11 cellular contexts compared by ENCODE assay signal in the genomic region with DNA sequence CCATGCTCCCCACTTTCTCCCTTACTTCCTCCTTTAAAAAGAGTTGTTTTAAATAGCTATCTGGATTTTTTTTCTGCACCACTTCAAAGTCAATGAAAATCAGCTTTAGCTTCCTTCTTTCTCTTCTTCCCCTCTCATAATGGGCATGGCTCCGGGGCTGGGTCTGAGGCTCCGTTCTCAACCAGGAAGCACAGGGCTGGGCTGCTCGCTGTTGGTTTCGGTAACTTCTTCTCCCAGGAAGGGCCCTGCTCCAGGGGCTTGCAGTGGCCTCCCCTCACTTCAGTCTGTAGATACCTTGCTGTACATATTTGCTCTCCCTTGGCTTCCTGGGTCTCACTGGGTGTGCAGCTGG. TPM values are rescaled to one million over a fixed set of nuclear protein-coding genes. Genes with fewer than 3 reads are reported as not detected.
DNase-seq lines count a peak whose midpoint lies in the region; ATAC-seq and TF ChIP-seq lines count a peak whose summit lies in the region.
"Had no signal": no experiment of that assay in that cellular context is flagged by ENCODE, and none has a peak within 500 bp of the region (broad histone marks: within the 10 kb centered on the region; RNA-seq: fewer than 3 reads in every experiment).

No MANE protein-coding gene starts in this region.

- H3K27me3 Mint-ChIP-seq in activated CD4-positive, alpha-beta T cell treated with anti-CD3 and anti-CD28 coated beads, Interleukin-2, amount 10 ng/mL, durations not matched to agents 7 days and 5 days: no peaks in the 10 kb centered on the region
- no peaks in the 10 kb centered on the region for H3K27me3 Mint-ChIP-seq in WTC11 (ENCODE audit: low read depth)

- no peaks in the 10 kb centered on the region for H3K27me3 ChIP-seq in colonic mucosa
- peaks cover 0 to 6% (median 0%) of the 10 kb centered on the region in 7 donors for H3K27me3 ChIP-seq in spleen (replicated peaks in 1 of 7)

- no peak for ATAC-seq in WTC11
- ATAC-seq: PC-3 had no signal

- no peaks in the 10 kb centered on the region for H3K36me3 ChIP-seq in colonic mucosa
- peaks cover 0 to 10% (median 0%) of the 10 kb centered on the region in 6 donors for H3K36me3 ChIP-seq in spleen

- H3K27ac ChIP-seq in colonic mucosa (peak overlapping the region; percentile 39), spleen (peak overlapping the region in 2 of 8 donors; percentile 26 to 47)

- POLR2A ChIA-PET in activated CD4-positive, alpha-beta T cell treated with anti-CD3 and anti-CD28 coated beads, Interleukin-2, amount 10 ng/mL, durations not matched to agents 7 days and 5 days (lab: Charles Lee): interaction anchor here (0.6 to 0.9 kb wide), 4 partner anchors 17 to 91 kb away, joined by 3 to 5 read pairs (median 3); no protein-coding TSS in a partner anchor
- POLR2A ChIA-PET in WTC11 (lab: Charles Lee): no interaction called here

- H3K36me3 Mint-ChIP-seq in activated CD4-positive, alpha-beta T cell treated with anti-CD3 and anti-CD28 coated beads, Interleukin-2, amount 10 ng/mL, durations not matched to agents 7 days and 5 days (ENCODE audit: low read depth): peaks cover 15% of the 10 kb centered on the region
- no peaks in the 10 kb centered on the region for H3K36me3 Mint-ChIP-seq in WTC11

- H3K9me3 ChIP-seq in colonic mucosa: no peaks in the 10 kb centered on the region
- no peaks in the 10 kb centered on the region for H3K9me3 ChIP-seq in spleen

- H3K4me3 ChIP-seq in colonic mucosa (no peak overlapping the region), spleen (no peak overlapping the region)

- DNase-seq in activated CD4-positive, alpha-beta T cell treated with anti-CD3 and anti-CD28 coated beads, Interleukin-2, amount 10 ng/mL, durations not matched to agents 7 days and 5 days: peak; percentile 42
- DNase-seq in activated CD4-positive, alpha-beta T cell treated with anti-CD3 and anti-CD28 coated beads for 4 hours: no peak
- DNase-seq in MV-4-11 (lab: John Stamatoyannopoulos, UW) (peak; percentile 69), colonic mucosa (no peak), spleen (peak; percentile 83), WTC11 (ENCODE audit: low spot score) (no peak), activated gamma-delta T cell (lab: John Stamatoyannopoulos, UW) (no peak), retina (no peak)
- DNase-seq: activated B cell treated with CpG ODN at 0.5 μM for 24 hours, NCI-H1930, PC-3 had no signal

- no peaks in the 10 kb centered on the region for H3K9me3 Mint-ChIP-seq in activated CD4-positive, alpha-beta T cell treated with anti-CD3 and anti-CD28 coated beads, Interleukin-2, amount 10 ng/mL, durations not matched to agents 7 days and 5 days
- no peaks in the 10 kb centered on the region for H3K9me3 Mint-ChIP-seq in WTC11
- H3K9me3 Mint-ChIP-seq: activated B cell treated with CpG ODN at 0.5 μM for 24 hours had no signal

- 24 to 55% (median 36%) methylated on average over 4 of the region's 4 CpGs for WGBS in spleen, 5 donors

- peaks cover 46% of the 10 kb centered on the region for H3K4me1 Mint-ChIP-seq in activated CD4-positive, alpha-beta T cell treated with anti-CD3 and anti-CD28 coated beads, Interleukin-2, amount 10 ng/mL, durations not matched to agents 7 days and 5 days
- H3K4me1 Mint-ChIP-seq in WTC11: peaks cover 5% of the 10 kb centered on the region

- H3K4me1 ChIP-seq in colonic mucosa (peaks cover 43% of the 10 kb centered on the region), spleen (peaks cover 0 to 42% (median 14%) of the 10 kb centered on the region in 6 donors)

- H3K27ac Mint-ChIP-seq in activated CD4-positive, alpha-beta T cell treated with anti-CD3 and anti-CD28 coated beads, Interleukin-2, amount 10 ng/mL, durations not matched to agents 7 days and 5 days: peak overlapping the region; percentile 87
- no peak overlapping the region for H3K27ac Mint-ChIP-seq in WTC11
- H3K27ac Mint-ChIP-seq: activated B cell treated with CpG ODN at 0.5 μM for 24 hours had no signal

- no peak for TF ChIP-seq POLR2A in spleen (IDR thresholded peaks at IDR 0.05)

- CTCF ChIA-PET in activated CD4-positive, alpha-beta T cell treated with anti-CD3 and anti-CD28 coated beads, Interleukin-2, amount 10 ng/mL, durations not matched to agents 7 days and 5 days (lab: Charles Lee): interaction anchor here (0.7 to 6.3 kb wide), 12 partner anchors 9 to 103 kb away, joined by 3 to 51 read pairs (median 4); a partner anchor contains a TSS
- CTCF ChIA-PET in WTC11 (lab: Charles Lee): interaction anchor here (1.4 kb wide), 1 partner anchor 167 kb away, joined by 3 read pairs; no protein-coding TSS in a partner anchor

- intact Hi-C loops in colonic mucosa (cut with DNase I) (no loop called here), spleen (cut with DNase I; ENCODE audit: low total_unique reads) (no loop called here)

- no peak for TF ChIP-seq CTCF in colonic mucosa (IDR thresholded peaks at IDR 0.05)
- TF ChIP-seq CTCF in spleen (IDR thresholded peaks at IDR 0.05 in 8 of 11, conservative IDR thresholded peaks at IDR 0.05 in 3 of 11): no peak
- no peak for TF ChIP-seq CTCF in WTC11 (IDR thresholded peaks at IDR 0.05)

- peak overlapping the region in 1 of 2 donors; percentile 43 for H3K9ac ChIP-seq in colonic mucosa (ENCODE audit: low read depth in 2 of 2, low read length in 2 of 2)

- H3K4me3 Mint-ChIP-seq in activated CD4-positive, alpha-beta T cell treated with anti-CD3 and anti-CD28 coated beads, Interleukin-2, amount 10 ng/mL, durations not matched to agents 7 days and 5 days: peak overlapping the region; percentile 20
- no peak overlapping the region for H3K4me3 Mint-ChIP-seq in WTC11
- H3K4me3 Mint-ChIP-seq: activated B cell treated with CpG ODN at 0.5 μM for 24 hours had no signal

TF ChIP-seq in WTC11, 78 proteins besides CTCF, POLR2A, EP300 and RAD21 (continues in another document):
- TF ChIP-seq, protein P1, sequence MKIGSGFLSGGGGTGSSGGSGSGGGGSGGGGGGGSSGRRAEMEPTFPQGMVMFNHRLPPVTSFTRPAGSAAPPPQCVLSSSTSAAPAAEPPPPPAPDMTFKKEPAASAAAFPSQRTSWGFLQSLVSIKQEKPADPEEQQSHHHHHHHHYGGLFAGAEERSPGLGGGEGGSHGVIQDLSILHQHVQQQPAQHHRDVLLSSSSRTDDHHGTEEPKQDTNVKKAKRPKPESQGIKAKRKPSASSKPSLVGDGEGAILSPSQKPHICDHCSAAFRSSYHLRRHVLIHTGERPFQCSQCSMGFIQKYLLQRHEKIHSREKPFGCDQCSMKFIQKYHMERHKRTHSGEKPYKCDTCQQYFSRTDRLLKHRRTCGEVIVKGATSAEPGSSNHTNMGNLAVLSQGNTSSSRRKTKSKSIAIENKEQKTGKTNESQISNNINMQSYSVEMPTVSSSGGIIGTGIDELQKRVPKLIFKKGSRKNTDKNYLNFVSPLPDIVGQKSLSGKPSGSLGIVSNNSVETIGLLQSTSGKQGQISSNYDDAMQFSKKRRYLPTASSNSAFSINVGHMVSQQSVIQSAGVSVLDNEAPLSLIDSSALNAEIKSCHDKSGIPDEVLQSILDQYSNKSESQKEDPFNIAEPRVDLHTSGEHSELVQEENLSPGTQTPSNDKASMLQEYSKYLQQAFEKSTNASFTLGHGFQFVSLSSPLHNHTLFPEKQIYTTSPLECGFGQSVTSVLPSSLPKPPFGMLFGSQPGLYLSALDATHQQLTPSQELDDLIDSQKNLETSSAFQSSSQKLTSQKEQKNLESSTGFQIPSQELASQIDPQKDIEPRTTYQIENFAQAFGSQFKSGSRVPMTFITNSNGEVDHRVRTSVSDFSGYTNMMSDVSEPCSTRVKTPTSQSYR (CRISPR knock-in tag; IDR thresholded peaks at IDR 0.05): no peak
- TF ChIP-seq, protein P2, sequence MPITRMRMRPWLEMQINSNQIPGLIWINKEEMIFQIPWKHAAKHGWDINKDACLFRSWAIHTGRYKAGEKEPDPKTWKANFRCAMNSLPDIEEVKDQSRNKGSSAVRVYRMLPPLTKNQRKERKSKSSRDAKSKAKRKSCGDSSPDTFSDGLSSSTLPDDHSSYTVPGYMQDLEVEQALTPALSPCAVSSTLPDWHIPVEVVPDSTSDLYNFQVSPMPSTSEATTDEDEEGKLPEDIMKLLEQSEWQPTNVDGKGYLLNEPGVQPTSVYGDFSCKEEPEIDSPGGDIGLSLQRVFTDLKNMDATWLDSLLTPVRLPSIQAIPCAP (CRISPR knock-in tag; IDR thresholded peaks at IDR 0.05): no peak
- TF ChIP-seq, protein P3, sequence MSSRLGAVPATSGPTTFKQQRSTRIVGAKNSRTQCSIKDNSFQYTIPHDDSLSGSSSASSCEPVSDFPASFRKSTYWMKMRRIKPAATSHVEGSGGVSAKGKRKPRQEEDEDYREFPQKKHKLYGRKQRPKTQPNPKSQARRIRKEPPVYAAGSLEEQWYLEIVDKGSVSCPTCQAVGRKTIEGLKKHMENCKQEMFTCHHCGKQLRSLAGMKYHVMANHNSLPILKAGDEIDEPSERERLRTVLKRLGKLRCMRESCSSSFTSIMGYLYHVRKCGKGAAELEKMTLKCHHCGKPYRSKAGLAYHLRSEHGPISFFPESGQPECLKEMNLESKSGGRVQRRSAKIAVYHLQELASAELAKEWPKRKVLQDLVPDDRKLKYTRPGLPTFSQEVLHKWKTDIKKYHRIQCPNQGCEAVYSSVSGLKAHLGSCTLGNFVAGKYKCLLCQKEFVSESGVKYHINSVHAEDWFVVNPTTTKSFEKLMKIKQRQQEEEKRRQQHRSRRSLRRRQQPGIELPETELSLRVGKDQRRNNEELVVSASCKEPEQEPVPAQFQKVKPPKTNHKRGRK (CRISPR knock-in tag; IDR thresholded peaks at IDR 0.05; ENCODE audit: borderline replicate concordance): no peak
- TF ChIP-seq NR3C1 (CRISPR knock-in tag; conservative IDR thresholded peaks at IDR 0.05; ENCODE audit: low read depth) (no peak), ATF1 (CRISPR knock-in tag; IDR thresholded peaks at IDR 0.05) (no peak), EMX1 (CRISPR knock-in tag; IDR thresholded peaks at IDR 0.05) (no peak), ZNF416 (CRISPR knock-in tag; IDR thresholded peaks at IDR 0.05) (no peak), CBFB (CRISPR knock-in tag; IDR thresholded peaks at IDR 0.05; ENCODE audit: low read depth) (no peak), ZNF423 (CRISPR knock-in tag; IDR thresholded peaks at IDR 0.05) (no peak), JUN (CRISPR knock-in tag; IDR thresholded peaks at IDR 0.05) (no peak), SMAD4 (CRISPR knock-in tag; IDR thresholded peaks at IDR 0.05) (no peak)
- TF ChIP-seq, protein P4, sequence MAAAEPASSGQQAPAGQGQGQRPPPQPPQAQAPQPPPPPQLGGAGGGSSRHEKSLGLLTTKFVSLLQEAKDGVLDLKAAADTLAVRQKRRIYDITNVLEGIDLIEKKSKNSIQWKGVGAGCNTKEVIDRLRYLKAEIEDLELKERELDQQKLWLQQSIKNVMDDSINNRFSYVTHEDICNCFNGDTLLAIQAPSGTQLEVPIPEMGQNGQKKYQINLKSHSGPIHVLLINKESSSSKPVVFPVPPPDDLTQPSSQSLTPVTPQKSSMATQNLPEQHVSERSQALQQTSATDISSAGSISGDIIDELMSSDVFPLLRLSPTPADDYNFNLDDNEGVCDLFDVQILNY (CRISPR knock-in tag; IDR thresholded peaks at IDR 0.05): no peak

RNA-seq across cellular contexts. Expression of a gene that starts 23.8 kb away (rescaled TPM):
- 10 to 100 TPM; 45.5 to 47.3 TPM for total RNA-seq in activated CD4-positive, alpha-beta T cell treated with anti-CD3 and anti-CD28 coated beads, Interleukin-2, amount 10 ng/mL, durations not matched to agents 7 days and 5 days
- total RNA-seq in colonic mucosa: 100 to 1,000 TPM; 194 TPM
- 10 to 100 TPM; 18.6 to 50.8 (median 36.4) TPM for total RNA-seq in spleen
- polyA plus RNA-seq in spleen: 1 to 10 TPM; 1.9 to 4.6 (median 2.2) TPM
- total RNA-seq in WTC11 (2021): 2.2 to 3.1 TPM (median 2.6 TPM) in 3 replicates

Comparison
In these comparisons a context has a peak if more than half of its experiments do, and no peak if none do; other contexts are left out.
1. DNase-seq: peak in activated CD4-positive, alpha-beta T cell treated with anti-CD3 and anti-CD28 coated beads, Interleukin-2, amount 10 ng/mL, durations not matched to agents 7 days and 5 days (single experiment), MV-4-11 (single experiment) and spleen (single experiment); none in activated CD4-positive, alpha-beta T cell treated with anti-CD3 and anti-CD28 coated beads for 4 hours (0 of 2), colonic mucosa (single experiment), WTC11 (single experiment), activated gamma-delta T cell (single experiment) and retina (single experiment).